Comparison of ENCODE assay signal across 7 cellular contexts in genomic region chr18:5628512-5629255, GRCh38.
DNase-seq lines count a peak whose midpoint lies in the region; ATAC-seq lines count a peak whose summit lies in the region.

No MANE protein-coding gene starts in this region.

- DNase-seq in NOMO-1 treated with dmso at 0.1 percent for 144 hours (lab: John Stamatoyannopoulos, UW; ENCODE audit: unreplicated experiment), result peak; percentile 4
- DNase-seq in left kidney (ENCODE audit: low read depth, low spot score), result peak; percentile 85
- peak; percentile 10 to 11 for DNase-seq in stimulated activated naive CD8-positive, alpha-beta T cell treated with anti-CD3 and anti-CD28 coated beads, Interleukin-15, amount 100 ng/mL, for 72 hours

- H3K4me1 Mint-ChIP-seq in dendritic cell treated with granulocyte-macrophage colony-stimulating factor and Interleukin-4, amounts not matched to agents 40 ng/mL and 50 ng/mL, for 4 days (ENCODE audit: low read depth), result peaks cover 5% of the 10 kb centered on the region
- H3K4me1 Mint-ChIP-seq in stimulated activated naive CD8-positive, alpha-beta T cell treated with anti-CD3 and anti-CD28 coated beads, Interleukin-15, amount 100 ng/mL, for 72 hours, result peaks cover 6% of the 10 kb centered on the region

- H3K27ac Mint-ChIP-seq in dendritic cell treated with granulocyte-macrophage colony-stimulating factor and Interleukin-4, amounts not matched to agents 40 ng/mL and 50 ng/mL, for 4 days, result peak overlapping the region; percentile 53
- H3K27ac Mint-ChIP-seq in stimulated activated naive CD8-positive, alpha-beta T cell treated with anti-CD3 and anti-CD28 coated beads, Interleukin-15, amount 100 ng/mL, for 72 hours, result no peak overlapping the region

- H3K9me3 Mint-ChIP-seq in dendritic cell treated with granulocyte-macrophage colony-stimulating factor and Interleukin-4, amounts not matched to agents 40 ng/mL and 50 ng/mL, for 4 days, result no peaks in the 10 kb centered on the region
- H3K9me3 Mint-ChIP-seq in stimulated activated naive CD8-positive, alpha-beta T cell treated with anti-CD3 and anti-CD28 coated beads, Interleukin-15, amount 100 ng/mL, for 72 hours, result no peaks in the 10 kb centered on the region

- intact Hi-C loops in dendritic cell treated with granulocyte-macrophage colony-stimulating factor and Interleukin-4, amounts not matched to agents 40 ng/mL and 50 ng/mL, for 4 days (cut with micrococcal nuclease), result loop anchor here (10.0 kb wide), 1 partner anchor 64 kb away; no protein-coding TSS in a partner anchor

- H3K27me3 Mint-ChIP-seq in dendritic cell treated with granulocyte-macrophage colony-stimulating factor and Interleukin-4, amounts not matched to agents 40 ng/mL and 50 ng/mL, for 4 days, result peaks cover 45% of the 10 kb centered on the region
- H3K27me3 Mint-ChIP-seq in stimulated activated naive CD8-positive, alpha-beta T cell treated with anti-CD3 and anti-CD28 coated beads, Interleukin-15, amount 100 ng/mL, for 72 hours, result peaks cover 46% of the 10 kb centered on the region

- H3K36me3 Mint-ChIP-seq in dendritic cell treated with granulocyte-macrophage colony-stimulating factor and Interleukin-4, amounts not matched to agents 40 ng/mL and 50 ng/mL, for 4 days (ENCODE audit: low read depth), result peaks cover 7% of the 10 kb centered on the region

- ATAC-seq in GM18907 (IDR thresholded peaks at IDR 0.05; ENCODE audit: unreplicated experiment) (peak; percentile 36), GM21390 (IDR thresholded peaks at IDR 0.05; ENCODE audit: unreplicated experiment) (no peak), HG02970 (IDR thresholded peaks at IDR 0.05; ENCODE audit: low FRiP score, unreplicated experiment) (no peak)
- peak; percentile 22 for ATAC-seq in stimulated activated naive CD8-positive, alpha-beta T cell treated with anti-CD3 and anti-CD28 coated beads, Interleukin-15, amount 100 ng/mL, for 72 hours

- H3K4me3 Mint-ChIP-seq in dendritic cell treated with granulocyte-macrophage colony-stimulating factor and Interleukin-4, amounts not matched to agents 40 ng/mL and 50 ng/mL, for 4 days, result peak overlapping the region; percentile 79
- peak overlapping the region; percentile 80 to 82 for H3K4me3 Mint-ChIP-seq in stimulated activated naive CD8-positive, alpha-beta T cell treated with anti-CD3 and anti-CD28 coated beads, Interleukin-15, amount 100 ng/mL, for 72 hours

Comparison
In these comparisons a context has a peak if more than half of its experiments do, and no peak if none do; other contexts are left out.
1. ATAC-seq: peak in GM18907 (single experiment) and stimulated activated naive CD8-positive, alpha-beta T cell treated with anti-CD3 and anti-CD28 coated beads, Interleukin-15, amount 100 ng/mL, for 72 hours (single experiment); none in GM21390 (single experiment) and HG02970 (single experiment).
2. DNase-seq: peak in every context shown above with its lines; median percentile 85 in left kidney; 10 in stimulated activated naive CD8-positive, alpha-beta T cell treated with anti-CD3 and anti-CD28 coated beads, Interleukin-15, amount 100 ng/mL, for 72 hours; 4 in NOMO-1 treated with dmso at 0.1 percent for 144 hours.